Comparison of ENCODE assay signal across 14 cellular contexts in the genomic region with DNA sequence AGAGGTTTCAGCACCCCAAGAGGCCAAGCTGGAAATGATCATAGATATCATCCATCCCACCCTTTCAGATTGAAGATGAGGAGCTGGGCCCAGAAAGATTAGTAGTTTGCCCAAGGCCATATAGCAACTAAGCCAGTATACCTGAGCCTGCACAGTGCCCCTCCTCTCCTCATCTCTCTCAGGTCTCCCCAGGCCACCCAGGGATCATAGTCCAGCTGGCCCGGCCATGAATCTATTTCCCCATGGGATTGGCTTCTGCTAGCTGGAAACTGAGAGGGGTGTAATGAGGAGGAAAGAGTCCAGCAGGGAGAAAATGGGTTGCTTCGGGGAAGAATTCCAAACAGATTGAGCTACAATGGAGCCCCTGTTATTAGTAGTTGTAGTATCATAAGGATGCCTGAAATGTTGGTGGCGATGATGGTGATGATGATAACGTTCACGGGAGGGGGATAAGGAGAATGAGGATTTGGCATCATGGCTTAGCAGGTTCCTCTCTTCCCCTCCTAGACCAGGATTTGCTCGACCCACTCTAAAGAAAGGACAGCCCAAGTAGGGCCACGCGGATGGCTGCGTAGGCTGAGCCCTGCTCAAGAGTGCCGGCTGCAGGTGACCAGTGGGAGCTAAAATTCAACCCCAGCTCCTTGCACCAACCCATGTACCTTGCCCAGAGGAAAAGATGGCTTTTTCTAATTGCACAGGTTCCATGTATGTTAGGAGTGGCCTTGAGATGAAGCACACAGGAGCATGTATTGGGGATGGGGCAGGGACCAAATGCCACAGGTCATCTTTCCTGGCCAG.
"Had no signal": no experiment of that assay in that cellular context is flagged by ENCODE, and none has a peak within 500 bp of the region (broad histone marks: within the 10 kb centered on the region; RNA-seq: fewer than 3 reads in every experiment).

No MANE protein-coding gene starts in this region.

- ATAC-seq: activated T-cell treated with anti-CD3 and anti-CD28 coated beads, Interleukin-2, amount 50 U/mL, for 4 hours; heart right ventricle; left ventricle myocardium superior; stimulated activated naive CD8-positive, alpha-beta T cell treated with anti-CD3 and anti-CD28 coated beads, Interleukin-15, amount 100 ng/mL, for 72 hours had no signal

- H3K27ac ChIP-seq: breast epithelium, heart right ventricle, testis had no signal

- H3K36me3 ChIP-seq: breast epithelium, heart right ventricle had no signal

- DNase-seq: activated CD4-positive, alpha-beta T cell treated with anti-CD3 and anti-CD28 coated beads, Interleukin-2, amount 50 U/mL, for 4 hours; activated gamma-delta T cell; activated T-cell treated with anti-CD3 and anti-CD28 coated beads, Interleukin-2, amount 50 U/mL, for 4 hours; amygdala; foreskin melanocyte; heart right ventricle; left ventricle myocardium superior; mesendoderm; nephron progenitor cell; stimulated activated CD4-positive, alpha-beta T cell treated with anti-CD3 and anti-CD28 coated beads, Interleukin-4, amount 100 ng/mL, for 1 hour; stimulated activated naive CD8-positive, alpha-beta T cell treated with anti-CD3 and anti-CD28 coated beads, Interleukin-15, amount 100 ng/mL, for 72 hours; T-helper 2 cell; testis had no signal

- H3K4me3 ChIP-seq: breast epithelium, heart right ventricle, testis had no signal

- H3K27me3 ChIP-seq: testis had no signal

- H3K4me1 ChIP-seq: breast epithelium, testis had no signal

- H3K9me3 ChIP-seq: breast epithelium, heart right ventricle, testis had no signal
